Comparison of ENCODE assay signal across 37 cellular contexts in genomic region chr2:75077909-75078308, GRCh38.
"Had no signal": no experiment of that assay in that cellular context is flagged by ENCODE, and none has a peak within 500 bp of the region (broad histone marks: within the 10 kb centered on the region; RNA-seq: fewer than 3 reads in every experiment).

No MANE protein-coding gene starts in this region.

- H3K27me3 Mint-ChIP-seq: activated B cell treated with CpG ODN at 0.5 μM for 24 hours; activated CD4-positive, alpha-beta memory T cell treated with anti-CD3 and anti-CD28 coated beads, Interleukin-2, amount 10 ng/mL, durations not matched to agents 7 days and 5 days; activated naive CD8-positive, alpha-beta T cell treated with anti-CD3 and anti-CD28 coated beads for 36 hours; activated T-helper 17 cell treated with anti-CD3 and anti-CD28 coated beads, Interleukin-2, amount 50 U/mL, for 72 hours had no signal

- H3K4me3 ChIP-seq: MG63 had no signal

- H3K36me3 ChIP-seq: brain microvascular endothelial cell, MG63 had no signal

- H3K9me3 Mint-ChIP-seq: activated CD4-positive, alpha-beta memory T cell treated with anti-CD3 and anti-CD28 coated beads, Interleukin-2, amount 10 ng/mL, durations not matched to agents 7 days and 5 days; activated T-cell treated with anti-CD3 and anti-CD28 coated beads, Interleukin-2, amount 50 U/mL, for 72 hours; activated T-helper 17 cell treated with anti-CD3 and anti-CD28 coated beads, Interleukin-2, amount 50 U/mL, for 72 hours had no signal

- H3K4me3 Mint-ChIP-seq: activated B cell treated with CpG ODN at 0.5 μM for 24 hours; activated CD4-positive, alpha-beta memory T cell treated with anti-CD3 and anti-CD28 coated beads, Interleukin-2, amount 10 ng/mL, durations not matched to agents 7 days and 5 days; activated naive CD8-positive, alpha-beta T cell treated with anti-CD3 and anti-CD28 coated beads for 36 hours; activated T-cell treated with anti-CD3 and anti-CD28 coated beads, Interleukin-2, amount 50 U/mL, for 72 hours; activated T-helper 17 cell treated with anti-CD3 and anti-CD28 coated beads, Interleukin-2, amount 50 U/mL, for 72 hours had no signal

- FAIRE-seq: colon, RCC 7860 had no signal

- H3K27ac ChIP-seq: brain microvascular endothelial cell, RWPE1, VCaP had no signal

- ATAC-seq: activated T-cell treated with anti-CD3 and anti-CD28 coated beads, Interleukin-2, amount 50 U/mL, for 72 hours; activated T-helper 17 cell treated with anti-CD3 and anti-CD28 coated beads, Interleukin-2, amount 50 U/mL, for 72 hours; PC-3; Right ventricle myocardium inferior had no signal

- DNase-seq: activated B cell treated with CpG ODN at 0.5 μM for 24 hours; activated CD4-positive, alpha-beta memory T cell treated with anti-CD3 and anti-CD28 coated beads, Interleukin-2, amount 10 ng/mL, durations not matched to agents 7 days and 5 days; activated CD4-positive, alpha-beta T cell treated with anti-CD3 and anti-CD28 coated beads for 1 hour; activated CD4-positive, alpha-beta T cell treated with anti-CD3 and anti-CD28 coated beads for 48 hours; activated CD8-positive, alpha-beta memory T cell treated with anti-CD3 and anti-CD28 coated beads for 24 hours; activated effector memory CD4-positive, alpha-beta T cell treated with anti-CD3 and anti-CD28 coated beads, Interleukin-2, amount 50 U/mL, for 16 hours; activated naive CD4-positive, alpha-beta T cell; activated naive CD4-positive, alpha-beta T cell treated with anti-CD3 and anti-CD28 coated beads, Interleukin-2, amount 50 U/mL, for 16 hours; activated naive CD8-positive, alpha-beta T cell treated with anti-CD3 and anti-CD28 coated beads for 36 hours; activated T-cell treated with anti-CD3 and anti-CD28 coated beads, Interleukin-2, amount 50 U/mL, for 1 hour; activated T-cell treated with anti-CD3 and anti-CD28 coated beads, Interleukin-2, amount 50 U/mL, for 72 hours; amniotic stem cell; aorta; brain microvascular endothelial cell; central memory CD4-positive, alpha-beta T cell; MG63; NCI-H1048; NCI-H1105 treated with DMSO at 0.1 percent for 48 hours; NCI-H1436; NCI-H1694; NCI-H1930; NCI-H2081 treated with DMSO at 0.1 percent for 48 hours; NCI-H226; NCI-H446 treated with DMSO at 0.1 percent for 48 hours; NCI-H524 treated with DMSO at 0.1 percent for 48 hours; NK-92 treated with Interleukin-12 subunit alpha and Interleukin-12 subunit beta, amount 100 ng/mL, for 24 hours; PC-3; SIG-M5; SW 1271; T-helper 1 cell; T-helper 9 cell had no signal

- H3K9me3 ChIP-seq: MG63 had no signal

- H3K4me1 Mint-ChIP-seq: activated B cell treated with CpG ODN at 0.5 μM for 24 hours; activated CD4-positive, alpha-beta memory T cell treated with anti-CD3 and anti-CD28 coated beads, Interleukin-2, amount 10 ng/mL, durations not matched to agents 7 days and 5 days; activated T-helper 17 cell treated with anti-CD3 and anti-CD28 coated beads, Interleukin-2, amount 50 U/mL, for 72 hours had no signal

- H3K27me3 ChIP-seq: brain microvascular endothelial cell, MG63 had no signal

- H3K27ac Mint-ChIP-seq: activated B cell treated with CpG ODN at 0.5 μM for 24 hours; activated CD4-positive, alpha-beta memory T cell treated with anti-CD3 and anti-CD28 coated beads, Interleukin-2, amount 10 ng/mL, durations not matched to agents 7 days and 5 days; activated naive CD8-positive, alpha-beta T cell treated with anti-CD3 and anti-CD28 coated beads for 36 hours; activated T-cell treated with anti-CD3 and anti-CD28 coated beads, Interleukin-2, amount 50 U/mL, for 72 hours; activated T-helper 17 cell treated with anti-CD3 and anti-CD28 coated beads, Interleukin-2, amount 50 U/mL, for 72 hours had no signal
